In the genomic region with DNA sequence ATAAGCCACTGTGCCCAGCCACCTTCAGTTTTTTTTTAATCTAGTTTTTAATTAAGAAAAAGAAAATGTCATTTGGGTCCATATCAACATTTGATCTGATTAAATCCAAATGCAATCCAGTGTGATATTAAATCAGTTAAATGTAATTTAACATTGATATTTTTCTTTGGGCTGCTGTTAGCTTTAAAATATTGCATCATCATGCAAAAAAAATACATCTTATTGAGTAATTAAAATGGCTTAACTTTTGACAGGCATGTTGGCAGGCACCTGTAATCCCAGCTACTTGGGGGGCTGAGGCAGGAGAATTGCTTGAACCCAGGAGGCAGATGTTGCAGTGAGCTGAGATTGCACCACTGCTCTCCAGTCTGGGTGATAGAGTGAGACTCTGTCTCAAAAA, we compare ENCODE assay signal across 25 cellular contexts. TPM values are rescaled to one million over a fixed set of nuclear protein-coding genes. Genes with fewer than 3 reads are reported as not detected.
"Had no signal": no experiment of that assay in that cellular context is flagged by ENCODE, and none has a peak within 500 bp of the region (broad histone marks: within the 10 kb centered on the region; RNA-seq: fewer than 3 reads in every experiment).

No MANE protein-coding gene starts in this region.

- DNase-seq: dermis blood vessel endothelial cell; dorsolateral prefrontal cortex; effector CD4-positive, alpha-beta T cell; effector memory CD4-positive, alpha-beta T cell; foreskin keratinocyte; heart left ventricle; hypothalamus; left cardiac atrium; left lung; left ventricle myocardium superior; lower lobe of right lung; mesenchymal stem cell; mucosa of descending colon; naive B cell had no signal

- H3K79me2 ChIP-seq: hepatocyte had no signal

- H3K27ac Mint-ChIP-seq: mesothelial cell of epicardium had no signal

- H3K4me3 Mint-ChIP-seq: mesothelial cell of epicardium, naive B cell had no signal

- ATAC-seq: foreskin keratinocyte, gastroesophageal sphincter, heart left ventricle, left cardiac atrium, left lung, left ventricle myocardium superior, lower lobe of right lung, mucosa of descending colon had no signal

- H3K9me3 ChIP-seq: esophagus muscularis mucosa, gastroesophageal sphincter, heart left ventricle, left lung, lower lobe of right lung, mucosa of descending colon had no signal

- H3K27me3 Mint-ChIP-seq: naive B cell had no signal

- H3K27ac ChIP-seq: coronary artery, dorsolateral prefrontal cortex, esophagus muscularis mucosa, foreskin keratinocyte, gastroesophageal sphincter, heart left ventricle, hepatocyte, left lung, lower lobe of right lung had no signal

- H3K27me3 ChIP-seq: dorsolateral prefrontal cortex, esophagus muscularis mucosa, foreskin keratinocyte, gastroesophageal sphincter, heart left ventricle, hepatocyte, left lung had no signal

- FAIRE-seq: colon, endothelial cell of umbilical vein, frontal cortex, islet of Langerhans, keratinocyte had no signal

- H3K4me1 ChIP-seq: esophagus muscularis mucosa, foreskin keratinocyte, gastroesophageal sphincter, heart left ventricle, left lung, lower lobe of right lung had no signal

- H2AFZ ChIP-seq: hepatocyte had no signal

- H3K4me2 ChIP-seq: hepatocyte had no signal

- H3K4me3 ChIP-seq: coronary artery, dorsolateral prefrontal cortex, esophagus muscularis mucosa, gastroesophageal sphincter, heart left ventricle, hepatocyte, left lung, lower lobe of right lung, mucosa of descending colon had no signal

- H3K4me1 Mint-ChIP-seq: naive B cell had no signal

- H3K9me3 Mint-ChIP-seq: mesothelial cell of epicardium, naive B cell had no signal

RNA-seq across cellular contexts. Expression of a gene that starts 22.7 kb away (rescaled TPM):
- total RNA-seq: epithelial cell of proximal tubule had no signal
